ENCODE assay signal across 1 cellular context in genomic region chr19:14375582-14376291, GRCh38.
TF ChIP-seq lines count a peak whose summit lies in the region.

No MANE protein-coding gene starts in this region.

TF ChIP-seq in H1, 55 proteins besides CTCF, POLR2A, EP300 and RAD21:
- TF ChIP-seq TBP (IDR thresholded peaks at IDR 0.05; ENCODE audit: low read depth, low read length) (no peak), POU5F1 (IDR thresholded peaks at IDR 0.05; ENCODE audit: low read depth, low read length) (no peak), E2F6 (IDR thresholded peaks at IDR 0.05) (no peak), SP2 (IDR thresholded peaks at IDR 0.05; ENCODE audit: low read length) (no peak), MAFK (IDR thresholded peaks at IDR 0.05; ENCODE audit: low read depth, low read length) (no peak), SRF (IDR thresholded peaks at IDR 0.05; ENCODE audit: low read depth, low read length) (no peak), YY1 (IDR thresholded peaks at IDR 0.05; ENCODE audit: low read depth, low read length) (no peak), POLR2AphosphoS5 (IDR thresholded peaks at IDR 0.05; ENCODE audit: low read depth, low read length) (no peak), GABPA (IDR thresholded peaks at IDR 0.05; ENCODE audit: borderline replicate concordance, insufficient read depth, low read length) (no peak), SIRT6 (IDR thresholded peaks at IDR 0.05; ENCODE audit: low read length) (no peak), NANOG (IDR thresholded peaks at IDR 0.05; ENCODE audit: insufficient read depth, low read depth, low read length, poor library complexity, severe bottlenecking) (no peak), TAF1 (IDR thresholded peaks at IDR 0.05; ENCODE audit: low read depth, low read length) (no peak), SIN3A (conservative IDR thresholded peaks at IDR 0.05 in 1 of 2, IDR thresholded peaks at IDR 0.05 in 1 of 2; ENCODE audit: low read depth in 1 of 2, low read length in 2 of 2) (no peak), BRCA1 (IDR thresholded peaks at IDR 0.05; ENCODE audit: low read depth, low read length) (no peak), TEAD4 (IDR thresholded peaks at IDR 0.05; ENCODE audit: low read depth, low read length) (no peak), HDAC2 (IDR thresholded peaks at IDR 0.05; ENCODE audit: borderline replicate concordance in 1 of 2, low read depth in 2 of 2, low read length in 2 of 2) (no peak)
- TF ChIP-seq, protein P1, sequence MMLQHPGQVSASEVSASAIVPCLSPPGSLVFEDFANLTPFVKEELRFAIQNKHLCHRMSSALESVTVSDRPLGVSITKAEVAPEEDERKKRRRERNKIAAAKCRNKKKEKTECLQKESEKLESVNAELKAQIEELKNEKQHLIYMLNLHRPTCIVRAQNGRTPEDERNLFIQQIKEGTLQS (IDR thresholded peaks at IDR 0.05; ENCODE audit: insufficient read depth, low read depth, low read length): no peak
- TF ChIP-seq, protein P2, sequence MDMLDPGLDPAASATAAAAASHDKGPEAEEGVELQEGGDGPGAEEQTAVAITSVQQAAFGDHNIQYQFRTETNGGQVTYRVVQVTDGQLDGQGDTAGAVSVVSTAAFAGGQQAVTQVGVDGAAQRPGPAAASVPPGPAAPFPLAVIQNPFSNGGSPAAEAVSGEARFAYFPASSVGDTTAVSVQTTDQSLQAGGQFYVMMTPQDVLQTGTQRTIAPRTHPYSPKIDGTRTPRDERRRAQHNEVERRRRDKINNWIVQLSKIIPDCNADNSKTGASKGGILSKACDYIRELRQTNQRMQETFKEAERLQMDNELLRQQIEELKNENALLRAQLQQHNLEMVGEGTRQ (IDR thresholded peaks at IDR 0.05; ENCODE audit: low read length): no peak
- TF ChIP-seq, protein P3, sequence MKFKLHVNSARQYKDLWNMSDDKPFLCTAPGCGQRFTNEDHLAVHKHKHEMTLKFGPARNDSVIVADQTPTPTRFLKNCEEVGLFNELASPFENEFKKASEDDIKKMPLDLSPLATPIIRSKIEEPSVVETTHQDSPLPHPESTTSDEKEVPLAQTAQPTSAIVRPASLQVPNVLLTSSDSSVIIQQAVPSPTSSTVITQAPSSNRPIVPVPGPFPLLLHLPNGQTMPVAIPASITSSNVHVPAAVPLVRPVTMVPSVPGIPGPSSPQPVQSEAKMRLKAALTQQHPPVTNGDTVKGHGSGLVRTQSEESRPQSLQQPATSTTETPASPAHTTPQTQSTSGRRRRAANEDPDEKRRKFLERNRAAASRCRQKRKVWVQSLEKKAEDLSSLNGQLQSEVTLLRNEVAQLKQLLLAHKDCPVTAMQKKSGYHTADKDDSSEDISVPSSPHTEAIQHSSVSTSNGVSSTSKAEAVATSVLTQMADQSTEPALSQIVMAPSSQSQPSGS (IDR thresholded peaks at IDR 0.05; ENCODE audit: low read length): no peak
